ENCODE assay signal across 8 cellular contexts in genomic region chr6:99614430-99615161, GRCh38. TPM values are rescaled to one million over a fixed set of nuclear protein-coding genes. Genes with fewer than 3 reads are reported as not detected.
DNase-seq lines count a peak whose midpoint lies in the region; ATAC-seq and TF ChIP-seq lines count a peak whose summit lies in the region.

No MANE protein-coding gene starts in this region.

- H3K36me3 Mint-ChIP-seq in activated naive CD8-positive, alpha-beta T cell treated with anti-CD3 and anti-CD28 coated beads, Interleukin-2, amount 10 ng/mL, durations not matched to agents 7 days and 5 days: peaks cover 4% of the 10 kb centered on the region

- peaks cover 83% of the 10 kb centered on the region for H3K27me3 Mint-ChIP-seq in activated naive CD8-positive, alpha-beta T cell treated with anti-CD3 and anti-CD28 coated beads, Interleukin-2, amount 10 ng/mL, durations not matched to agents 7 days and 5 days

- no peak overlapping the region for H3K27ac Mint-ChIP-seq in activated naive CD8-positive, alpha-beta T cell treated with anti-CD3 and anti-CD28 coated beads, Interleukin-2, amount 10 ng/mL, durations not matched to agents 7 days and 5 days

- peak overlapping the region; percentile 70 for H3K4me3 Mint-ChIP-seq in activated naive CD8-positive, alpha-beta T cell treated with anti-CD3 and anti-CD28 coated beads, Interleukin-2, amount 10 ng/mL, durations not matched to agents 7 days and 5 days

- H3K9me3 ChIP-seq in mucosa of descending colon: no peaks in the 10 kb centered on the region

- peaks cover 19% of the 10 kb centered on the region for H3K4me1 ChIP-seq in mucosa of descending colon (ENCODE audit: low read depth)

- DNase-seq in DMS 273 treated with DMSO at 0.1 percent for 48 hours (lab: John Stamatoyannopoulos, UW) (peak; percentile 70), NCI-H128 (lab: John Stamatoyannopoulos, UW; ENCODE audit: unreplicated experiment) (peak; percentile 22), mucosa of descending colon (peak in 2 of 3 donors; percentile 29 to 40), SHP77 treated with DMSO at 0.1 percent for 48 hours (lab: John Stamatoyannopoulos, UW) (no peak), SIG-M5 treated with dmso at 0.1 percent for 504 hours (lab: John Stamatoyannopoulos, UW; ENCODE audit: unreplicated experiment) (no peak)
- peak; percentile 64 for DNase-seq in activated naive CD8-positive, alpha-beta T cell treated with anti-CD3 and anti-CD28 coated beads, Interleukin-2, amount 10 ng/mL, durations not matched to agents 7 days and 5 days

- POLR2A ChIA-PET in activated naive CD8-positive, alpha-beta T cell treated with anti-CD3 and anti-CD28 coated beads, Interleukin-2, amount 10 ng/mL, durations not matched to agents 7 days and 5 days (lab: Charles Lee): interaction anchor here (1.6 kb wide), 1 partner anchor 46 kb away, joined by 5 read pairs; the partner anchor contains the start of gene CCNC

- no peaks in the 10 kb centered on the region for H3K36me3 ChIP-seq in mucosa of descending colon (ENCODE audit: low read depth)

- no peaks in the 10 kb centered on the region for H3K9me3 Mint-ChIP-seq in activated naive CD8-positive, alpha-beta T cell treated with anti-CD3 and anti-CD28 coated beads, Interleukin-2, amount 10 ng/mL, durations not matched to agents 7 days and 5 days

- ATAC-seq in GM21360 (IDR thresholded peaks at IDR 0.05; ENCODE audit: unreplicated experiment) (peak; percentile 6), mucosa of descending colon (peak; percentile 47), HG02884 (IDR thresholded peaks at IDR 0.05; ENCODE audit: unreplicated experiment) (no peak)
- no peak for ATAC-seq in activated naive CD8-positive, alpha-beta T cell treated with anti-CD3 and anti-CD28 coated beads, Interleukin-2, amount 10 ng/mL, durations not matched to agents 7 days and 5 days (ENCODE audit: low read depth)

- intact Hi-C loops in mucosa of descending colon (cut with DNase I, micrococcal nuclease): no loop called here

- H3K4me1 Mint-ChIP-seq in activated naive CD8-positive, alpha-beta T cell treated with anti-CD3 and anti-CD28 coated beads, Interleukin-2, amount 10 ng/mL, durations not matched to agents 7 days and 5 days: peaks cover 24% of the 10 kb centered on the region

- H3K4me3 ChIP-seq in mucosa of descending colon: no peak overlapping the region

- no peak for TF ChIP-seq CTCF in mucosa of descending colon (IDR thresholded peaks at IDR 0.05)

RNA-seq across cellular contexts. Expression of gene PRDM13, which starts 8.0 kb away (rescaled TPM):
- total RNA-seq in activated naive CD8-positive, alpha-beta T cell treated with anti-CD3 and anti-CD28 coated beads, Interleukin-2, amount 10 ng/mL, durations not matched to agents 7 days and 5 days: not detected
- not detected for total RNA-seq in mucosa of descending colon

RNA-seq across cellular contexts. Expression of gene CCNC, which starts 46.1 kb away (rescaled TPM):
- 10 to 100 TPM; 43.5 to 46.4 TPM for total RNA-seq in activated naive CD8-positive, alpha-beta T cell treated with anti-CD3 and anti-CD28 coated beads, Interleukin-2, amount 10 ng/mL, durations not matched to agents 7 days and 5 days
- total RNA-seq in mucosa of descending colon: 10 to 100 TPM; 32.7 to 52.2 (median 34.2) TPM

Comparison
In these comparisons a context has a peak if more than half of its experiments do, and no peak if none do; other contexts are left out.
1. DNase-seq: peak in DMS 273 treated with DMSO at 0.1 percent for 48 hours (single experiment), NCI-H128 (single experiment), activated naive CD8-positive, alpha-beta T cell treated with anti-CD3 and anti-CD28 coated beads, Interleukin-2, amount 10 ng/mL, durations not matched to agents 7 days and 5 days (single experiment) and mucosa of descending colon (2 of 3); none in SHP77 treated with DMSO at 0.1 percent for 48 hours (single experiment) and SIG-M5 treated with dmso at 0.1 percent for 504 hours (single experiment).
2. ATAC-seq: peak in GM21360 (single experiment) and mucosa of descending colon (single experiment); none in activated naive CD8-positive, alpha-beta T cell treated with anti-CD3 and anti-CD28 coated beads, Interleukin-2, amount 10 ng/mL, durations not matched to agents 7 days and 5 days (single experiment) and HG02884 (single experiment).